1 cellular context compared by ENCODE assay signal in genomic region chr12:65940744-65941143, GRCh38.
TF ChIP-seq lines count a peak whose summit lies in the region.

No MANE protein-coding gene starts in this region.

TF ChIP-seq in WTC11, 78 proteins besides CTCF, POLR2A, EP300 and RAD21 (continued from another document):
- TF ChIP-seq CREM (CRISPR knock-in tag; IDR thresholded peaks at IDR 0.05) (no peak), USF2 (CRISPR knock-in tag; IDR thresholded peaks at IDR 0.05) (no peak), TP53 (CRISPR knock-in tag; IDR thresholded peaks at IDR 0.05) (no peak), IRF2 (CRISPR knock-in tag; IDR thresholded peaks at IDR 0.05; ENCODE audit: borderline replicate concordance, low read depth) (no peak), FOXK1 (CRISPR knock-in tag; IDR thresholded peaks at IDR 0.05) (no peak), ATF2 (CRISPR knock-in tag; IDR thresholded peaks at IDR 0.05; ENCODE audit: borderline replicate concordance, low read depth) (no peak), NR2C2 (CRISPR knock-in tag; IDR thresholded peaks at IDR 0.05) (no peak), ATF3 (CRISPR knock-in tag; conservative IDR thresholded peaks at IDR 0.05) (no peak), TEAD4 (CRISPR knock-in tag; IDR thresholded peaks at IDR 0.05) (no peak), E2F4 (CRISPR knock-in tag; IDR thresholded peaks at IDR 0.05; ENCODE audit: borderline replicate concordance, low read depth) (no peak), NFATC4 (CRISPR knock-in tag; IDR thresholded peaks at IDR 0.05) (no peak), ZNF281 (CRISPR knock-in tag; IDR thresholded peaks at IDR 0.05) (no peak), SOX15 (CRISPR knock-in tag; IDR thresholded peaks at IDR 0.05) (no peak), ZBTB21 (CRISPR knock-in tag; IDR thresholded peaks at IDR 0.05; ENCODE audit: borderline replicate concordance) (no peak), NFYB (CRISPR knock-in tag; conservative IDR thresholded peaks at IDR 0.05; ENCODE audit: low read depth) (no peak), NFE2L1 (CRISPR knock-in tag; IDR thresholded peaks at IDR 0.05) (no peak)
